ENCODE assay signal across 8 cellular contexts in the genomic region with DNA sequence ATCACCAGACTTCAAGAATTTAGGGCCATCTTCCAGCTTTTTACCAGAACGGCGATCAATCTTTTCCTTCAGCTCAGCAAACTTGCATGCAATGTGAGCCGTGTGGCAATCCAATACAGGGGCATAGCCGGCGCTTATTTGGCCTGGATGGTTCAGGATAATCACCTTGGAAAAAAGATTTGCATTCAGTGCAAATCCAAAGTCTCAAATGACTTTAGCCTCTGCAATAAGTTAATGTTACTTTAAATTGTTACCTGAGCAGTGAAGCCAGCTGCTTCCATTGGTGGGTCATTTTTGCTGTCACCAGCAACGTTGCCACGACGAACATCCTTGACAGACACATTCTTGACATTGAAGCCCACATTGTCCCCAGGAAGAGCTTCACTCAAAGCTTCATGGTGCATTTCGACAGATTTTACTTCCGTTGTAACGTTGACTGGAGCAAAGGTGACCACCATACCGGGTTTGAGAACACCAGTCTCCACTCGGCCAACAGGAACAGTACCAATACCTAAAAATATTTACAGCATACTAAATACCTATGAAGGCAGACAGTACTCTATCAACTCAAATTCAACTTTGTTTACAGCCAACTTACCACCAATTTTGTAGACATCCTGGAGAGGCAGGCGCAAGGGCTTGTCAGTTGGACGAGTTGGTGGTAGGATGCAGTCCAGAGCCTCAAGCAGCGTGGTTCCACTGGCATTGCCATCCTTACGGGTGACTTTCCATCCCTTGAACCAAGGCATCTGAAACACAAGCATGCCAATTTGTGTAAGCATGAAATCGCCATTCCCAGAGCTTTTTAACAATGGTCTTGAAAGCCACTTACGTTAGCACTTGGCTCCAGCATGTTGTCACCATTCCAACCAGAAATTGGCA. TPM values are rescaled to one million over a fixed set of nuclear protein-coding genes. Genes with fewer than 3 reads are reported as not detected.
DNase-seq lines count a peak whose midpoint lies in the region; ATAC-seq and TF ChIP-seq lines count a peak whose summit lies in the region.
"Not testable (repeated sequence)": the region's sequence is repeated elsewhere in the genome, so short reads cannot be mapped to it uniquely, and the experiment has no call there.

No MANE protein-coding gene starts in this region.

- not testable (repeated sequence) for H3K9me3 ChIP-seq in NT2/D1 (ENCODE audit: insufficient read depth, low read length); mammary epithelial cell (replicated peaks; ENCODE audit: insufficient read depth, low read length)

- H3K4me2 ChIP-seq in mammary epithelial cell (ENCODE audit: insufficient read depth, low read depth, low read length): peak overlapping the region; percentile 84

- not testable (repeated sequence) for TF ChIP-seq CTCF in AG04449 (IDR thresholded peaks at IDR 0.05; ENCODE audit: insufficient read depth, low read length, missing control alignments); mammary epithelial cell (conservative IDR thresholded peaks at IDR 0.05 in 1 of 2, IDR thresholded peaks at IDR 0.05 in 1 of 2; ENCODE audit: extremely low read depth in 1 of 2, insufficient read depth in 1 of 2, low read depth in 1 of 2, low read length in 2 of 2); fibroblast of pulmonary artery (IDR thresholded peaks at IDR 0.05; ENCODE audit: low read length, missing control alignments)

- POLR2A ChIA-PET in AG04449 (lab: Yijun Ruan, JAX): interaction anchor here (1.0 to 5.6 kb wide), 2 partner anchors 63 to 114 kb away, joined by 3 to 97 read pairs; no protein-coding TSS in a partner anchor

- peak overlapping the region; percentile 84 for H3K9ac ChIP-seq in NT2/D1 (ENCODE audit: insufficient read length, low read depth)
- H3K9ac ChIP-seq in mammary epithelial cell (ENCODE audit: insufficient read depth, low read length): peak overlapping the region; percentile 80

- intact Hi-C loops in mammary epithelial cell (cut with micrococcal nuclease): not testable (repeated sequence)

- not testable (repeated sequence) for H3K27me3 ChIP-seq in NT2/D1 (ENCODE audit: insufficient read depth, insufficient read length); mammary epithelial cell (ENCODE audit: insufficient read depth, low read length)

- peak; percentile 3 for TF ChIP-seq POLR2A in GM19099 (IDR thresholded peaks at IDR 0.05; ENCODE audit: extremely low read depth, insufficient read length, low read depth)

- CTCF ChIA-PET in AG04449 (lab: Yijun Ruan, JAX): interaction anchor here (0.6 to 6.4 kb wide), 2 partner anchors 65 to 93 kb away, joined by 3 to 50 read pairs; no protein-coding TSS in a partner anchor
- CTCF ChIA-PET in mammary epithelial cell (lab: Charles Lee; ENCODE audit: low non-redundant PET): not testable (repeated sequence)

- H2AFZ ChIP-seq in mammary epithelial cell (ENCODE audit: low read depth, low read length): not testable (repeated sequence)

- dilution Hi-C loops in mammary epithelial cell (cut with HindIII; ENCODE audit: low sequenced_read_pairs): loop anchor here (5.0 to 10.0 kb wide), 3 partner anchors 41 to 136 kb away; partner anchors contain the start of gene SLC17A5

- H3K27ac ChIP-seq in mammary epithelial cell (ENCODE audit: insufficient read depth, low read depth, low read length): peak overlapping the region; percentile 15

- not testable (repeated sequence) for H3K27me3 Mint-ChIP-seq in memory B cell

- H3K4me1 Mint-ChIP-seq in memory B cell: peaks cover 41% of the 10 kb centered on the region

- peaks cover 23% of the 10 kb centered on the region for H3K36me3 Mint-ChIP-seq in memory B cell

- H3K79me2 ChIP-seq in mammary epithelial cell (ENCODE audit: insufficient read depth, low read length): peaks cover 50% of the 10 kb centered on the region

- not testable (repeated sequence) for H3K4me1 ChIP-seq in NT2/D1 (ENCODE audit: insufficient read depth, insufficient read length)
- H3K4me1 ChIP-seq in mammary epithelial cell (ENCODE audit: insufficient read depth, low read length): peaks cover 11% of the 10 kb centered on the region

- H4K20me1 ChIP-seq in mammary epithelial cell (ENCODE audit: insufficient read depth, low read length): peaks cover 19% of the 10 kb centered on the region

- H3K4me3 ChIP-seq in AG04449 (ENCODE audit: low read depth, low read length) (peak overlapping the region; percentile 68), NT2/D1 (ENCODE audit: insufficient read length, low read depth) (peak overlapping the region; percentile 61), mammary epithelial cell (replicated peaks in 1 of 3; ENCODE audit: insufficient read depth in 1 of 3, low read depth in 2 of 3, low read length in 3 of 3) (peak overlapping the region; percentile 28 to 93 (median 67)), fibroblast of pulmonary artery (replicated peaks; ENCODE audit: low read depth, low read length) (peak overlapping the region; percentile 99), skeletal muscle cell (ENCODE audit: low read depth, low read length) (peak overlapping the region; percentile 94)

- peak overlapping the region; percentile 95 for H3K4me3 Mint-ChIP-seq in memory B cell

- not testable (repeated sequence) for H3K9me3 Mint-ChIP-seq in memory B cell

- H3K36me3 ChIP-seq in NT2/D1 (ENCODE audit: insufficient read depth, insufficient read length, low read length) (peaks cover 44% of the 10 kb centered on the region), mammary epithelial cell (ENCODE audit: insufficient read depth, low read length) (peaks cover 35% of the 10 kb centered on the region)

- not testable (repeated sequence) for ATAC-seq in memory B cell (ENCODE audit: low read depth)

- H3K27ac Mint-ChIP-seq in memory B cell: peak overlapping the region; percentile 99

- not testable (repeated sequence) for BruUV-seq in mammary epithelial cell (replicated peaks; lab: Mats Ljungman, UMichigan)

- 0% methylated on average over 11 of the region's 19 CpGs for WGBS in mammary epithelial cell (ENCODE audit: low coverage, missing lambda C conversion rate)

- DNase-seq in AG04449 (ENCODE audit: low read depth, low spot score); NT2/D1 (ENCODE audit: low read depth, low spot score); mammary epithelial cell; memory B cell (ENCODE audit: low spot score in 2 of 2); skeletal muscle cell (ENCODE audit: low read depth): not testable (repeated sequence)
- peak; percentile 75 for DNase-seq in activated CD8-positive, alpha-beta memory T cell treated with anti-CD3 and anti-CD28 coated beads for 24 hours
- DNase-seq in fibroblast of pulmonary artery (ENCODE audit: low read depth): peak; percentile 72

- in situ Hi-C loops in mammary epithelial cell (cut with MboI; ENCODE audit: low sequenced_read_pairs in 2 of 2): loop anchor here in 1 of 2 donors (25.0 kb wide), 1 partner anchor 94 kb away; no protein-coding TSS in a partner anchor

RNA-seq across cellular contexts. Expression of gene EEF1A1, which starts 2.5 kb away (rescaled TPM):
- over 10,000 TPM in 1 of 2 donors, 1,000 to 10,000 TPM in 1; 7,332 to 17,769 TPM for total RNA-seq in mammary epithelial cell
- 9,911 TPM for polyA plus RNA-seq in mammary epithelial cell
- 7,532 TPM for polyA minus RNA-seq in mammary epithelial cell

RNA-seq across cellular contexts. Expression of gene MTO1, which starts 56.8 kb away (rescaled TPM):
- total RNA-seq in mammary epithelial cell: 10 to 100 TPM; 30.9 to 41.8 TPM
- polyA plus RNA-seq in mammary epithelial cell: 24.7 TPM
- polyA minus RNA-seq in mammary epithelial cell: 29.0 TPM
